Comparison of ENCODE assay signal across 21 cellular contexts in the genomic region with DNA sequence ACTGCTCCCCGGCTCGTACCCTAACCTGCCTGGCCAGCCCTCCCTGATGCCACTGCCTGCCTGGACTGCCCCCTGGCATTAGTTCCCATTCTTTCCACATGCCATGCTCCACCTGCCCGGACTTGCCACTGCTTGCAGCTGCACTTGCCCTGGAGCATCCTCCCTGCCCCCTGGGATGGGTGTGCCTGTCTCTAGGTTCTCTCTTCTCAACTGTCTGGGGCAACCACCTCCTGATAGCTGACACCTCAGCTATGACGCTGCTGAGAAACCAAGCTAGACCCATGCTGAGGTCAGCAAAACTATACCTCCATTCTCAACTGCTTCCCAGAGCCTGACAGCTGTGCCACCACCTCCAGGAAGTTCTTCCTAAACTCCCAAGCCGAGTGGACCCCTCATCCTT.
A peak's percentile ranks its signal among the peaks of the same experiment; 100 is the strongest.
DNase-seq lines count a peak whose midpoint lies in the region; ATAC-seq, FAIRE-seq and TF ChIP-seq lines count a peak whose summit lies in the region.
"Had no signal": no experiment of that assay in that cellular context is flagged by ENCODE, and none has a peak within 500 bp of the region (broad histone marks: within the 10 kb centered on the region; RNA-seq: fewer than 3 reads in every experiment).

No MANE protein-coding gene starts in this region.

- H3K9me3 ChIP-seq in breast epithelium: no peaks in the 10 kb centered on the region
- H3K9me3 ChIP-seq: adrenal gland, BLaER1, gastroesophageal sphincter had no signal

- intact Hi-C loops in MCF 10A (cut with micrococcal nuclease): no loop called here
- intact Hi-C loops in breast epithelium (cut with DNase I; ENCODE audit: low total_unique reads): no loop called here
- intact Hi-C loops in left colon (cut with DNase I, micrococcal nuclease): no loop called here

- H3K36me3 ChIP-seq in breast epithelium (no peaks in the 10 kb centered on the region), bronchial epithelial cell (ENCODE audit: control insufficient read depth, insufficient read depth, low read length) (no peaks in the 10 kb centered on the region)
- H3K36me3 ChIP-seq: adrenal gland, BLaER1, cardiac muscle cell, gastroesophageal sphincter had no signal

- DNase-seq in MCF 10A (ENCODE audit: unreplicated experiment) (peak; percentile 97), breast epithelium (ENCODE audit: low spot score in 2 of 2) (no peak), NCI-H510A (lab: John Stamatoyannopoulos, UW) (peak; percentile 72), bronchial epithelial cell (ENCODE audit: low read depth) (peak; percentile 100), type B pancreatic cell (ENCODE audit: extremely low spot score, unreplicated experiment) (no peak), HUDEP-2 (lab: John Stamatoyannopoulos, UW; ENCODE audit: unreplicated experiment in 76 of 76) (no peak), GM13977 (ENCODE audit: low spot score) (no peak), left colon (no peak)
- DNase-seq: activated CD4-positive, alpha-beta T cell treated with anti-CD3 and anti-CD28 coated beads for 4 hours; activated effector memory CD4-positive, alpha-beta T cell treated with Interleukin-2 at 50 U/mL for 16 hours; adrenal gland; dermis blood vessel endothelial cell; NCI-H2029 treated with DMSO at 0.1 percent for 48 hours; stimulated activated CD8-positive, alpha-beta memory T cell treated with anti-CD3 and anti-CD28 coated beads, Interleukin-4, amount 100 ng/mL, for 48 hours had no signal

- H3K36me3 Mint-ChIP-seq in MCF 10A (ENCODE audit: insufficient read depth, unreplicated experiment): peaks cover 6% of the 10 kb centered on the region
- H3K36me3 Mint-ChIP-seq in type B pancreatic cell: peaks cover 4% of the 10 kb centered on the region
- H3K36me3 Mint-ChIP-seq: IgD-negative memory B cell had no signal

- CTCF ChIA-PET in MCF 10A (lab: Yijun Ruan, JAX): interaction anchor here (0.6 to 13.4 kb wide), 7 partner anchors 22 to 73 kb away, joined by 3 to 208 read pairs (median 7); no protein-coding TSS in a partner anchor

- H3K4me1 Mint-ChIP-seq in MCF 10A (ENCODE audit: insufficient read depth, unreplicated experiment): peaks cover 50% of the 10 kb centered on the region
- no peaks in the 10 kb centered on the region for H3K4me1 Mint-ChIP-seq in type B pancreatic cell (ENCODE audit: unreplicated experiment)

- POLR2A ChIA-PET in MCF 10A (lab: Yijun Ruan, JAX): interaction anchor here (0.6 to 10.9 kb wide), 13 partner anchors 11 to 500 kb away, joined by 3 to 717 read pairs (median 6); partner anchors contain the start of genes PERP and TNFAIP3

- in situ Hi-C loops in GM13977 (cut with MboI; ENCODE audit: low pct_unique_long_range_greater_than_20kb, low sequenced_read_pairs, unreplicated experiment): no loop called here

- H3K27me3 Mint-ChIP-seq in MCF 10A (ENCODE audit: insufficient read depth, unreplicated experiment): no peaks in the 10 kb centered on the region
- no peaks in the 10 kb centered on the region for H3K27me3 Mint-ChIP-seq in type B pancreatic cell
- H3K27me3 Mint-ChIP-seq: IgD-negative memory B cell, progenitor cell of endocrine pancreas had no signal

- no peak overlapping the region for H3K27ac ChIP-seq in breast epithelium
- H3K27ac ChIP-seq: adrenal gland, BLaER1, cardiac muscle cell, gastroesophageal sphincter had no signal

- peak overlapping the region; percentile 91 for H3K27ac Mint-ChIP-seq in MCF 10A (ENCODE audit: low read depth, unreplicated experiment)
- peak overlapping the region; percentile 93 for H3K27ac Mint-ChIP-seq in type B pancreatic cell
- H3K27ac Mint-ChIP-seq: IgD-negative memory B cell, progenitor cell of endocrine pancreas had no signal

- no TSS peak for BruUV-seq in MCF 10A (replicated peaks; lab: Mats Ljungman, UMichigan)

- no peaks in the 10 kb centered on the region for H3K4me1 ChIP-seq in breast epithelium
- H3K4me1 ChIP-seq: adrenal gland, BLaER1 had no signal

- no peak for TF ChIP-seq POLR2A in breast epithelium (IDR thresholded peaks at IDR 0.05)

- H3K27me3 ChIP-seq in breast epithelium (no peaks in the 10 kb centered on the region), bronchial epithelial cell (ENCODE audit: control insufficient read depth, insufficient read depth, low read length) (no peaks in the 10 kb centered on the region)
- H3K27me3 ChIP-seq: adrenal gland, BLaER1, cardiac muscle cell, gastroesophageal sphincter had no signal

- peak overlapping the region; percentile 52 for H3K4me3 Mint-ChIP-seq in MCF 10A (ENCODE audit: unreplicated experiment)
- no peak overlapping the region for H3K4me3 Mint-ChIP-seq in type B pancreatic cell
- H3K4me3 Mint-ChIP-seq: IgD-negative memory B cell, neural crest cell had no signal

- no peak for ATAC-seq in left colon
- ATAC-seq: gastroesophageal sphincter had no signal

- H3K4me3 ChIP-seq in breast epithelium (no peak overlapping the region), bronchial epithelial cell (ENCODE audit: low read depth, low read length) (no peak overlapping the region)
- H3K4me3 ChIP-seq: adrenal gland, BLaER1, cardiac muscle cell, gastroesophageal sphincter had no signal

- H3K9me3 Mint-ChIP-seq in MCF 10A (ENCODE audit: unreplicated experiment) (no peaks in the 10 kb centered on the region), type B pancreatic cell (peaks cover 14% of the 10 kb centered on the region)
- H3K9me3 Mint-ChIP-seq: neural crest cell had no signal

- FAIRE-seq in bronchial epithelial cell (lab: Jason Lieb, UNC): peak; percentile 99
- FAIRE-seq: GM12891 had no signal

- TF ChIP-seq CTCF in MCF 10A (IDR thresholded peaks at IDR 0.05; ENCODE audit: unreplicated experiment): no peak
- no peak for TF ChIP-seq CTCF in breast epithelium (IDR thresholded peaks at IDR 0.05)
- peak; percentile 27 for TF ChIP-seq CTCF in bronchial epithelial cell (IDR thresholded peaks at IDR 0.05; ENCODE audit: insufficient read depth, low read length, severe bottlenecking)
- no peak for TF ChIP-seq CTCF in type B pancreatic cell (conservative IDR thresholded peaks at IDR 0.05)
- TF ChIP-seq CTCF in GM13977 (IDR thresholded peaks at IDR 0.05; ENCODE audit: extremely low read depth, insufficient read depth, missing control alignments): no peak

Comparison
In these comparisons a context has a peak if more than half of its experiments do, and no peak if none do; other contexts are left out.
1. DNase-seq: peak in MCF 10A (single experiment), NCI-H510A (single experiment) and bronchial epithelial cell (single experiment); none in breast epithelium (0 of 2), type B pancreatic cell (single experiment), HUDEP-2 (0 of 76), GM13977 (single experiment) and left colon (0 of 2).